ENCODE assay signal across 35 cellular contexts in genomic region chr12:51809193-51809592, GRCh38. TPM values are rescaled to one million over a fixed set of nuclear protein-coding genes. Genes with fewer than 3 reads are reported as not detected.
"Had no signal": no experiment of that assay in that cellular context is flagged by ENCODE, and none has a peak within 500 bp of the region (broad histone marks: within the 10 kb centered on the region; RNA-seq: fewer than 3 reads in every experiment).

No MANE protein-coding gene starts in this region.

- H3K27me3 Mint-ChIP-seq: activated naive CD8-positive, alpha-beta T cell treated with anti-CD3 and anti-CD28 coated beads, Interleukin-2, amount 10 ng/mL, durations not matched to agents 7 days and 5 days; activated T-cell treated with anti-CD3 and anti-CD28 coated beads, Interleukin-2, amount 50 U/mL, for 24 hours had no signal

- H3K9me3 ChIP-seq: ascending aorta had no signal

- H3K4me1 Mint-ChIP-seq: activated CD4-positive, alpha-beta T cell treated with anti-CD3 and anti-CD28 coated beads, Interleukin-2, amount 10 ng/mL, durations not matched to agents 7 days and 5 days; activated naive CD4-positive, alpha-beta T cell treated with anti-CD3 and anti-CD28 coated beads, Interleukin-2, amount 50 U/mL, for 24 hours; activated naive CD8-positive, alpha-beta T cell treated with anti-CD3 and anti-CD28 coated beads, Interleukin-2, amount 10 ng/mL, durations not matched to agents 7 days and 5 days had no signal

- ATAC-seq: activated CD8-positive, alpha-beta T cell treated with anti-CD3 and anti-CD28 coated beads, Interleukin-2, amount 10 ng/mL, durations not matched to agents 7 days and 5 days; Right ventricle myocardium inferior; SK-N-SH treated with all-trans-retinoic acid at 6 μM for 48 hours; T-cell had no signal

- H3K36me3 ChIP-seq: ascending aorta had no signal

- H3K9me3 Mint-ChIP-seq: activated CD4-positive, alpha-beta T cell treated with anti-CD3 and anti-CD28 coated beads, Interleukin-2, amount 10 ng/mL, durations not matched to agents 7 days and 5 days; activated naive CD4-positive, alpha-beta T cell treated with anti-CD3 and anti-CD28 coated beads, Interleukin-2, amount 50 U/mL, for 24 hours; activated naive CD8-positive, alpha-beta T cell treated with anti-CD3 and anti-CD28 coated beads, Interleukin-2, amount 10 ng/mL, durations not matched to agents 7 days and 5 days; activated T-cell treated with anti-CD3 and anti-CD28 coated beads, Interleukin-2, amount 50 U/mL, for 24 hours; activated T-helper 2 cell treated with anti-CD3 and anti-CD28 coated beads, Interferon-gamma antibody, Interleukin-2, Interleukin-4, amounts not matched to agents 10 μg/mL and 5 μg/mL and 100 μg/mL, durations not matched to agents 14 hours and 24 hours and 36 hours; T-cell had no signal

- H3K4me3 Mint-ChIP-seq: activated CD4-positive, alpha-beta T cell treated with anti-CD3 and anti-CD28 coated beads, Interleukin-2, amount 10 ng/mL, durations not matched to agents 7 days and 5 days; activated CD8-positive, alpha-beta T cell treated with anti-CD3 and anti-CD28 coated beads, Interleukin-2, amount 10 ng/mL, durations not matched to agents 7 days and 5 days; activated naive CD4-positive, alpha-beta T cell treated with anti-CD3 and anti-CD28 coated beads, Interleukin-2, amount 50 U/mL, for 24 hours; activated naive CD8-positive, alpha-beta T cell treated with anti-CD3 and anti-CD28 coated beads, Interleukin-2, amount 10 ng/mL, durations not matched to agents 7 days and 5 days; activated T-cell treated with anti-CD3 and anti-CD28 coated beads, Interleukin-2, amount 50 U/mL, for 24 hours; T-cell had no signal

- DNase-seq: activated CD4-positive, alpha-beta T cell treated with anti-CD3 and anti-CD28 coated beads, Interleukin-2, amount 10 ng/mL, durations not matched to agents 7 days and 5 days; activated CD4-positive, alpha-beta T cell treated with anti-CD3 and anti-CD28 coated beads, Interleukin-2, amount 50 U/mL, for 48 hours; activated CD8-positive, alpha-beta T cell treated with anti-CD3 and anti-CD28 coated beads, Interleukin-2, amount 10 ng/mL, durations not matched to agents 7 days and 5 days; activated gamma-delta T cell; activated naive CD4-positive, alpha-beta T cell treated with Interleukin-2 at 50 U/mL for 16 hours; activated naive CD8-positive, alpha-beta T cell treated with anti-CD3 and anti-CD28 coated beads, Interleukin-2, amount 10 ng/mL, durations not matched to agents 7 days and 5 days; activated T-cell treated with anti-CD3 and anti-CD28 coated beads, Interleukin-2, amount 50 U/mL, for 24 hours; amygdala; MM.1S; MV-4-11; NCI-H1092 treated with DMSO at 0.1 percent for 48 hours; NCI-H1417; NCI-H146; NCI-H187; NCI-H2029 treated with DMSO at 0.1 percent for 48 hours; NCI-H2107; NCI-H2171; NCI-H226; NCI-H446 treated with DMSO at 0.1 percent for 48 hours; NCI-H524; NCI-H748 treated with DMSO at 0.1 percent for 48 hours; NK-92 treated with Interleukin-12 subunit alpha and Interleukin-12 subunit beta, amount 100 ng/mL, for 24 hours; PC-9; SIG-M5; T-cell; T-helper 2 cell; T-helper 9 cell had no signal

- H3K4me2 ChIP-seq: PC-9 had no signal

- H3K27ac ChIP-seq: ascending aorta, PC-9, RWPE1, VCaP had no signal

- H3K4me3 ChIP-seq: ascending aorta, PC-9 had no signal

- H3K27ac Mint-ChIP-seq: activated CD4-positive, alpha-beta T cell treated with anti-CD3 and anti-CD28 coated beads, Interleukin-2, amount 10 ng/mL, durations not matched to agents 7 days and 5 days; activated CD8-positive, alpha-beta T cell treated with anti-CD3 and anti-CD28 coated beads, Interleukin-2, amount 10 ng/mL, durations not matched to agents 7 days and 5 days; activated naive CD4-positive, alpha-beta T cell treated with anti-CD3 and anti-CD28 coated beads, Interleukin-2, amount 50 U/mL, for 24 hours; activated naive CD8-positive, alpha-beta T cell treated with anti-CD3 and anti-CD28 coated beads, Interleukin-2, amount 10 ng/mL, durations not matched to agents 7 days and 5 days; activated T-cell treated with anti-CD3 and anti-CD28 coated beads, Interleukin-2, amount 50 U/mL, for 24 hours; activated T-helper 2 cell treated with anti-CD3 and anti-CD28 coated beads, Interferon-gamma antibody, Interleukin-2, Interleukin-4, amounts not matched to agents 10 μg/mL and 5 μg/mL and 100 μg/mL, durations not matched to agents 14 hours and 24 hours and 36 hours; T-cell had no signal

- H2AFZ ChIP-seq: PC-9 had no signal

- H3K27me3 ChIP-seq: ascending aorta had no signal

- H3K36me3 Mint-ChIP-seq: activated naive CD4-positive, alpha-beta T cell treated with anti-CD3 and anti-CD28 coated beads, Interleukin-2, amount 50 U/mL, for 24 hours; activated naive CD8-positive, alpha-beta T cell treated with anti-CD3 and anti-CD28 coated beads, Interleukin-2, amount 10 ng/mL, durations not matched to agents 7 days and 5 days; T-cell had no signal

- H3K4me1 ChIP-seq: ascending aorta had no signal

RNA-seq across cellular contexts. Expression of gene FIGNL2, which starts 39.3 kb away (rescaled TPM):
- total RNA-seq: ascending aorta, OCI-LY7, PC-9 had no signal
